1 cellular context compared by ENCODE assay signal in the genomic region with DNA sequence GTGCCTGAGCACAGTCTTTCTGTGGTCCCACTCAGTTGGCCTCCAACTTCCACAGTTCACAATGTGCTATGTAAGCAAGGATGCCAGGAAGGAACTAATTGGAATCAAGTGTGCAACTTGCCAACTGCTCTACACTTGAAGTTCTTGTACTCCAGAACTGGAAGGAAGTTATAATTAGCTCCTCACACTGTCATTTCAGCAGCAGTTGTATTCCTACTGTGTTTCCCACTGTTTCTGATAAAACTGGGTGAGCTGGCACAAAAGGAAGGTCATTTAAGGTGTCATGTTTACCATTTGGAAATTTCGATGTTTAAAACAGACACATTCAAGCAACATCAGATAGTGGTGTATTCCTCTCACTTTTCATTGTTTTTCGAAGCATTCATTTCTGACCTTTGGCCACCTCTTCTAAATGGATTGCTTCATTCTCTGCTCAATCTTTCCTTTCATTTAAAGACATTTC.
A peak's percentile ranks its signal among the peaks of the same experiment; 100 is the strongest.
TF ChIP-seq lines count a peak whose summit lies in the region.

No MANE protein-coding gene starts in this region.

TF ChIP-seq in HepG2, 621 proteins besides CTCF, POLR2A, EP300 and RAD21 (continued from another document and continues in another):
- TF ChIP-seq, protein P1, sequence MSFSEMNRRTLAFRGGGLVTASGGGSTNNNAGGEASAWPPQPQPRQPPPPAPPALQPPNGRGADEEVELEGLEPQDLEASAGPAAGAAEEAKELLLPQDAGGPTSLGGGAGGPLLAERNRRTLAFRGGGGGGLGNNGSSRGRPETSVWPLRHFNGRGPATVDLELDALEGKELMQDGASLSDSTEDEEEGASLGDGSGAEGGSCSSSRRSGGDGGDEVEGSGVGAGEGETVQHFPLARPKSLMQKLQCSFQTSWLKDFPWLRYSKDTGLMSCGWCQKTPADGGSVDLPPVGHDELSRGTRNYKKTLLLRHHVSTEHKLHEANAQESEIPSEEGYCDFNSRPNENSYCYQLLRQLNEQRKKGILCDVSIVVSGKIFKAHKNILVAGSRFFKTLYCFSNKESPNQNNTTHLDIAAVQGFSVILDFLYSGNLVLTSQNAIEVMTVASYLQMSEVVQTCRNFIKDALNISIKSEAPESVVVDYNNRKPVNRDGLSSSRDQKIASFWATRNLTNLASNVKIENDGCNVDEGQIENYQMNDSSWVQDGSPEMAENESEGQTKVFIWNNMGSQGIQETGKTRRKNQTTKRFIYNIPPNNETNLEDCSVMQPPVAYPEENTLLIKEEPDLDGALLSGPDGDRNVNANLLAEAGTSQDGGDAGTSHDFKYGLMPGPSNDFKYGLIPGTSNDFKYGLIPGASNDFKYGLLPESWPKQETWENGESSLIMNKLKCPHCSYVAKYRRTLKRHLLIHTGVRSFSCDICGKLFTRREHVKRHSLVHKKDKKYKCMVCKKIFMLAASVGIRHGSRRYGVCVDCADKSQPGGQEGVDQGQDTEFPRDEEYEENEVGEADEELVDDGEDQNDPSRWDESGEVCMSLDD (CRISPR knock-in tag; IDR thresholded peaks at IDR 0.05; ENCODE audit: borderline replicate concordance): no peak
- TF ChIP-seq, protein P2, sequence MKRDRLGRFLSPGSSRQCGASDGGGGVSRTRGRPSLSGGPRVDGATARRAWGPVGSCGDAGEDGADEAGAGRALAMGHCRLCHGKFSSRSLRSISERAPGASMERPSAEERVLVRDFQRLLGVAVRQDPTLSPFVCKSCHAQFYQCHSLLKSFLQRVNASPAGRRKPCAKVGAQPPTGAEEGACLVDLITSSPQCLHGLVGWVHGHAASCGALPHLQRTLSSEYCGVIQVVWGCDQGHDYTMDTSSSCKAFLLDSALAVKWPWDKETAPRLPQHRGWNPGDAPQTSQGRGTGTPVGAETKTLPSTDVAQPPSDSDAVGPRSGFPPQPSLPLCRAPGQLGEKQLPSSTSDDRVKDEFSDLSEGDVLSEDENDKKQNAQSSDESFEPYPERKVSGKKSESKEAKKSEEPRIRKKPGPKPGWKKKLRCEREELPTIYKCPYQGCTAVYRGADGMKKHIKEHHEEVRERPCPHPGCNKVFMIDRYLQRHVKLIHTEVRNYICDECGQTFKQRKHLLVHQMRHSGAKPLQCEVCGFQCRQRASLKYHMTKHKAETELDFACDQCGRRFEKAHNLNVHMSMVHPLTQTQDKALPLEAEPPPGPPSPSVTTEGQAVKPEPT (CRISPR knock-in tag; IDR thresholded peaks at IDR 0.05; ENCODE audit: low read depth): no peak
- TF ChIP-seq ADNP (CRISPR knock-in tag; IDR thresholded peaks at IDR 0.05): no peak
- no peak for TF ChIP-seq ZNF7 (CRISPR knock-in tag; IDR thresholded peaks at IDR 0.05)
- TF ChIP-seq ISX (CRISPR knock-in tag; conservative IDR thresholded peaks at IDR 0.05): no peak
- no peak for TF ChIP-seq YY1 (IDR thresholded peaks at IDR 0.05; ENCODE audit: insufficient read depth, insufficient replicate concordance, low read depth, low read length)
- 0 out of 2 replicates have a peak, but pooled peaks have one; percentile 18 for TF ChIP-seq DPF2 (CRISPR knock-in tag; IDR thresholded peaks at IDR 0.05; ENCODE audit: borderline replicate concordance, low read depth)
- no peak for TF ChIP-seq ZNF781 (CRISPR knock-in tag; IDR thresholded peaks at IDR 0.05; ENCODE audit: borderline replicate concordance, not compliant biosample characterization)
- no peak for TF ChIP-seq RFXANK (CRISPR knock-in tag; IDR thresholded peaks at IDR 0.05)
- TF ChIP-seq PRMT3 (CRISPR knock-in tag; IDR thresholded peaks at IDR 0.05; ENCODE audit: borderline replicate concordance, low read depth): no peak
- no peak for TF ChIP-seq SP1 (IDR thresholded peaks at IDR 0.05)
- TF ChIP-seq SP1 (CRISPR knock-in tag; IDR thresholded peaks at IDR 0.05): no peak
- TF ChIP-seq TEF (CRISPR knock-in tag; IDR thresholded peaks at IDR 0.05): no peak
- no peak for TF ChIP-seq NFE2 (CRISPR knock-in tag; IDR thresholded peaks at IDR 0.05)
- no peak for TF ChIP-seq CREB1 (IDR thresholded peaks at IDR 0.05)
- TF ChIP-seq CREB1 (CRISPR knock-in tag; IDR thresholded peaks at IDR 0.05): peak; percentile 37; the same call in 1 of the 2 replicates
- no peak for TF ChIP-seq ZNF552 (CRISPR knock-in tag; IDR thresholded peaks at IDR 0.05; ENCODE audit: borderline replicate concordance)
- no peak for TF ChIP-seq SMAD9 (CRISPR knock-in tag; IDR thresholded peaks at IDR 0.05)
- no peak for TF ChIP-seq ZNF598 (CRISPR knock-in tag; IDR thresholded peaks at IDR 0.05; ENCODE audit: borderline replicate concordance)
- TF ChIP-seq FOXA3 (CRISPR knock-in tag; IDR thresholded peaks at IDR 0.05): peak; percentile 68
- no peak for TF ChIP-seq ZKSCAN5 (CRISPR knock-in tag; IDR thresholded peaks at IDR 0.05)
- no peak for TF ChIP-seq RAD51 (IDR thresholded peaks at IDR 0.05; ENCODE audit: borderline replicate concordance)
- no peak for TF ChIP-seq NFRKB (IDR thresholded peaks at IDR 0.05)
- no peak for TF ChIP-seq ZNF143 (CRISPR knock-in tag; IDR thresholded peaks at IDR 0.05)
- TF ChIP-seq, protein P3, sequence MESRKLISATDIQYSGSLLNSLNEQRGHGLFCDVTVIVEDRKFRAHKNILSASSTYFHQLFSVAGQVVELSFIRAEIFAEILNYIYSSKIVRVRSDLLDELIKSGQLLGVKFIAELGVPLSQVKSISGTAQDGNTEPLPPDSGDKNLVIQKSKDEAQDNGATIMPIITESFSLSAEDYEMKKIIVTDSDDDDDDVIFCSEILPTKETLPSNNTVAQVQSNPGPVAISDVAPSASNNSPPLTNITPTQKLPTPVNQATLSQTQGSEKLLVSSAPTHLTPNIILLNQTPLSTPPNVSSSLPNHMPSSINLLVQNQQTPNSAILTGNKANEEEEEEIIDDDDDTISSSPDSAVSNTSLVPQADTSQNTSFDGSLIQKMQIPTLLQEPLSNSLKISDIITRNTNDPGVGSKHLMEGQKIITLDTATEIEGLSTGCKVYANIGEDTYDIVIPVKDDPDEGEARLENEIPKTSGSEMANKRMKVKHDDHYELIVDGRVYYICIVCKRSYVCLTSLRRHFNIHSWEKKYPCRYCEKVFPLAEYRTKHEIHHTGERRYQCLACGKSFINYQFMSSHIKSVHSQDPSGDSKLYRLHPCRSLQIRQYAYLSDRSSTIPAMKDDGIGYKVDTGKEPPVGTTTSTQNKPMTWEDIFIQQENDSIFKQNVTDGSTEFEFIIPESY (CRISPR knock-in tag; IDR thresholded peaks at IDR 0.05): no peak
- no peak for TF ChIP-seq ZNF841 (CRISPR knock-in tag; IDR thresholded peaks at IDR 0.05; ENCODE audit: borderline replicate concordance)
- TF ChIP-seq ZNF44 (CRISPR knock-in tag; IDR thresholded peaks at IDR 0.05): no peak
- TF ChIP-seq CERS6 (CRISPR knock-in tag; IDR thresholded peaks at IDR 0.05): no peak
- no peak for TF ChIP-seq ZNF629 (CRISPR knock-in tag; conservative IDR thresholded peaks at IDR 0.05)
- no peak for TF ChIP-seq DNMT1 (CRISPR knock-in tag; IDR thresholded peaks at IDR 0.05)
- no peak for TF ChIP-seq GPN1 (CRISPR knock-in tag; IDR thresholded peaks at IDR 0.05; ENCODE audit: borderline replicate concordance)
- peak; percentile 43; the same call in 1 of the 2 replicates for TF ChIP-seq MIER2 (CRISPR knock-in tag; IDR thresholded peaks at IDR 0.05)
- TF ChIP-seq ZNF24 (IDR thresholded peaks at IDR 0.05): no peak
- TF ChIP-seq ZNF609 (CRISPR knock-in tag; IDR thresholded peaks at IDR 0.05; ENCODE audit: borderline replicate concordance): 0 out of 2 replicates have a peak, but pooled peaks have one; percentile 22
- TF ChIP-seq GLMP (CRISPR knock-in tag; IDR thresholded peaks at IDR 0.05; ENCODE audit: borderline replicate concordance): no peak
- no peak for TF ChIP-seq ATF7-NPFF (CRISPR knock-in tag; IDR thresholded peaks at IDR 0.05; ENCODE audit: low read depth)
- no peak for TF ChIP-seq NCOA1 (CRISPR knock-in tag; IDR thresholded peaks at IDR 0.05)
- no peak for TF ChIP-seq ZSCAN29 (CRISPR knock-in tag; conservative IDR thresholded peaks at IDR 0.05)
- no peak for TF ChIP-seq ZNF589 (CRISPR knock-in tag; conservative IDR thresholded peaks at IDR 0.05)
- peak; percentile 49; the same call in 1 of the 2 replicates for TF ChIP-seq ZGPAT (CRISPR knock-in tag; IDR thresholded peaks at IDR 0.05)
- no peak for TF ChIP-seq ZNF678 (CRISPR knock-in tag; IDR thresholded peaks at IDR 0.05)
- no peak for TF ChIP-seq ZNF503 (CRISPR knock-in tag; IDR thresholded peaks at IDR 0.05)
- TF ChIP-seq AGO2 (optimal IDR thresholded peaks at IDR 0.05; ENCODE audit: low read depth, low read length): no peak
